ENCODE assay signal across 9 cellular contexts in genomic region chr14:91413547-91414474, GRCh38. TPM values are rescaled to one million over a fixed set of nuclear protein-coding genes. Genes with fewer than 3 reads are reported as not detected.
DNase-seq lines count a peak whose midpoint lies in the region; ATAC-seq and TF ChIP-seq lines count a peak whose summit lies in the region.
"Had no signal": no experiment of that assay in that cellular context is flagged by ENCODE, and none has a peak within 500 bp of the region (broad histone marks: within the 10 kb centered on the region; RNA-seq: fewer than 3 reads in every experiment).

No MANE protein-coding gene starts in this region.

- H3K27me3 ChIP-seq in Peyer's patch (no peaks in the 10 kb centered on the region), foreskin keratinocyte (no peaks in the 10 kb centered on the region), stomach (peaks cover 0 to 14% (median 0%) of the 10 kb centered on the region in 3 donors)

- peak; percentile 9 for ATAC-seq in foreskin keratinocyte
- ATAC-seq in HG03439 (IDR thresholded peaks at IDR 0.05; ENCODE audit: unreplicated experiment): no peak
- ATAC-seq: A549 had no signal

- H3K9me3 ChIP-seq in Peyer's patch (no peaks in the 10 kb centered on the region), stomach (no peaks in the 10 kb centered on the region)
- H3K9me3 ChIP-seq: A549 had no signal

- TF ChIP-seq CTCF in Peyer's patch (IDR thresholded peaks at IDR 0.05): no peak
- no peak for TF ChIP-seq CTCF in foreskin keratinocyte (conservative IDR thresholded peaks at IDR 0.05)
- TF ChIP-seq CTCF in stomach (IDR thresholded peaks at IDR 0.05): no peak

- TF ChIP-seq EP300 in stomach (IDR thresholded peaks at IDR 0.05): no peak

- H3K36me3 ChIP-seq in Peyer's patch (no peaks in the 10 kb centered on the region), stomach (no peaks in the 10 kb centered on the region)

- WGBS in stomach, 5 donors: 49 to 66% (median 54%) methylated on average over 7 to 11 of the region's 11 CpGs

- peak; percentile 48 for DNase-seq in activated CD4-positive, alpha-beta T cell treated with anti-CD3 and anti-CD28 coated beads for 48 hours
- DNase-seq in activated CD4-positive, alpha-beta T cell treated with anti-CD3 and anti-CD28 coated beads, Interleukin-2, amount 50 U/mL, for 48 hours: no peak
- peak; percentile 72 to 89 (median 75) for DNase-seq in Peyer's patch
- no peak for DNase-seq in foreskin keratinocyte
- DNase-seq in stomach: peak; percentile 90
- DNase-seq in SW480 (ENCODE audit: low spot score): no peak
- no peak for DNase-seq in superior temporal gyrus (ENCODE audit: extremely low spot score)

- TF ChIP-seq POLR2A in Peyer's patch (IDR thresholded peaks at IDR 0.05): no peak
- TF ChIP-seq POLR2A in stomach (IDR thresholded peaks at IDR 0.05): no peak

- H3K4me1 ChIP-seq in Peyer's patch: peaks cover 0 to 39% (median 25%) of the 10 kb centered on the region in 4 donors
- H3K4me1 ChIP-seq in foreskin keratinocyte: peaks cover 3% of the 10 kb centered on the region
- peaks cover 9 to 70% (median 63%) of the 10 kb centered on the region in 4 donors for H3K4me1 ChIP-seq in stomach

- peak overlapping the region in 3 of 4 donors; percentile 10 to 98 (median 93) for H3K4me3 ChIP-seq in Peyer's patch
- peak overlapping the region in 1 of 4 donors; percentile 19 for H3K4me3 ChIP-seq in stomach
- H3K4me3 ChIP-seq: A549 had no signal

- intact Hi-C loops in stomach (cut with DNase I; ENCODE audit: low total_unique reads): loop anchor here (10.0 kb wide), 1 partner anchor 59 kb away; no protein-coding TSS in a partner anchor

- H3K27ac ChIP-seq in Peyer's patch (peak overlapping the region; percentile 80 to 98 (median 88)), foreskin keratinocyte (no peak overlapping the region), stomach (peak overlapping the region; percentile 42 to 90 (median 83))
- H3K27ac ChIP-seq: A549 had no signal

RNA-seq across cellular contexts. Expression of gene CCDC88C, which starts 3.8 kb away (rescaled TPM):
- 100 to 1,000 TPM in 1 of 4 donors, 10 to 100 TPM in 3; 18.9 to 189 (median 77.2) TPM for total RNA-seq in Peyer's patch
- 5.0 and 7.4 TPM in 2 replicates for total RNA-seq in foreskin keratinocyte
- 2.4 and 3.7 TPM in 2 replicates for polyA plus RNA-seq in foreskin keratinocyte
- total RNA-seq in stomach: 10 to 100 TPM; 19.3 to 66.9 (median 41.5) TPM
- 10 to 100 TPM; 10.5 to 13.0 (median 12.4) TPM for polyA plus RNA-seq in stomach

Comparison
In these comparisons a context has a peak if more than half of its experiments do, and no peak if none do; other contexts are left out.
1. DNase-seq: peak in activated CD4-positive, alpha-beta T cell treated with anti-CD3 and anti-CD28 coated beads for 48 hours (single experiment), Peyer's patch (3 of 3) and stomach (single experiment); none in activated CD4-positive, alpha-beta T cell treated with anti-CD3 and anti-CD28 coated beads, Interleukin-2, amount 50 U/mL, for 48 hours (0 of 2), foreskin keratinocyte (0 of 2), SW480 (single experiment) and superior temporal gyrus (single experiment).